In genomic region chr1:159881930-159882839, GRCh38 we compare ENCODE assay signal across 9 cellular contexts. TPM values are rescaled to one million over a fixed set of nuclear protein-coding genes. Genes with fewer than 3 reads are reported as not detected.
DNase-seq lines count a peak whose midpoint lies in the region; ATAC-seq, FAIRE-seq and TF ChIP-seq lines count a peak whose summit lies in the region.
"Had no signal": no experiment of that assay in that cellular context is flagged by ENCODE, and none has a peak within 500 bp of the region (broad histone marks: within the 10 kb centered on the region; RNA-seq: fewer than 3 reads in every experiment).

No MANE protein-coding gene starts in this region.

- POLR2A ChIA-PET in endothelial cell of umbilical vein (lab: Charles Lee) = no interaction called here
- POLR2A ChIA-PET in GM10248 (lab: Yijun Ruan, JAX) = no interaction called here

- H3K9ac ChIP-seq in KMS-11 (no peak overlapping the region), endothelial cell of umbilical vein (replicated peaks; ENCODE audit: extremely low read depth, insufficient read depth, low read length) (no peak overlapping the region)

- dilution Hi-C loops in endothelial cell of umbilical vein (cut with MboI; ENCODE audit: extremely low pct_ligation_motif_present, low sequenced_read_pairs) = no loop called here

- H3K4me3 ChIP-seq in KMS-11 (IDR thresholded peaks at IDR 0.05; ENCODE audit: insufficient read depth, low read depth, low read length) (no peak overlapping the region), Peyer's patch (no peak overlapping the region), endothelial cell of umbilical vein (replicated peaks in 1 of 3; ENCODE audit: insufficient read depth in 1 of 3, low read depth in 1 of 3, low read length in 3 of 3) (no peak overlapping the region), osteoblast (ENCODE audit: insufficient read depth, low read length) (no peak overlapping the region)

- H4K20me1 ChIP-seq in KMS-11 (ENCODE audit: insufficient read depth) = no peaks in the 10 kb centered on the region
- H4K20me1 ChIP-seq in endothelial cell of umbilical vein (replicated peaks; ENCODE audit: control insufficient read depth, extremely low read depth, insufficient read depth, low read length) = no peaks in the 10 kb centered on the region
- no peaks in the 10 kb centered on the region for H4K20me1 ChIP-seq in osteoblast (ENCODE audit: insufficient read depth, low read length)

- no peak overlapping the region for H2AFZ ChIP-seq in KMS-11 (ENCODE audit: low read depth)
- H2AFZ ChIP-seq in endothelial cell of umbilical vein (ENCODE audit: low read depth, low read length) = no peak overlapping the region
- no peak overlapping the region for H2AFZ ChIP-seq in osteoblast (ENCODE audit: low read length)

- TF ChIP-seq CTCF in KMS-11 (conservative IDR thresholded peaks at IDR 0.05; ENCODE audit: low read depth, low read length) = no peak
- no peak for TF ChIP-seq CTCF in Peyer's patch (IDR thresholded peaks at IDR 0.05)
- no peak for TF ChIP-seq CTCF in endothelial cell of umbilical vein (IDR thresholded peaks at IDR 0.05; ENCODE audit: extremely low read depth in 1 of 2, insufficient read depth in 1 of 2, low read depth in 1 of 2, low read length in 2 of 2)
- no peak for TF ChIP-seq CTCF in osteoblast (IDR thresholded peaks at IDR 0.05; ENCODE audit: extremely low read depth, low read depth, low read length)
- TF ChIP-seq CTCF in GM10248 (IDR thresholded peaks at IDR 0.05; ENCODE audit: control extremely low read depth, extremely low read depth, low read depth, missing control alignments) = no peak

- H3K4me1 ChIP-seq in KMS-11 (ENCODE audit: low read depth, poor library complexity, severe bottlenecking) (peaks cover 57% of the 10 kb centered on the region), Peyer's patch (peaks cover 0 to 13% (median 0%) of the 10 kb centered on the region in 4 donors), endothelial cell of umbilical vein (ENCODE audit: control insufficient read depth, extremely low read depth, insufficient read depth, low read length) (peaks cover 16% of the 10 kb centered on the region), osteoblast (ENCODE audit: insufficient read depth, low read length) (peaks cover 31% of the 10 kb centered on the region)

- H3K9me3 ChIP-seq in Peyer's patch (no peaks in the 10 kb centered on the region), endothelial cell of umbilical vein (replicated peaks; ENCODE audit: control insufficient read depth, insufficient read depth, low read length) (no peaks in the 10 kb centered on the region), osteoblast (ENCODE audit: low read depth, low read length) (no peaks in the 10 kb centered on the region)

- H3K4me2 ChIP-seq in KMS-11 = peak overlapping the region; percentile 76; the same call in 1 of the 2 replicates
- peak overlapping the region; percentile 65 for H3K4me2 ChIP-seq in endothelial cell of umbilical vein (ENCODE audit: insufficient read depth, low read length)
- peak overlapping the region; percentile 47 for H3K4me2 ChIP-seq in osteoblast (ENCODE audit: insufficient read depth, low read length)

- H3K27ac ChIP-seq in KMS-11 = no peak overlapping the region
- H3K27ac ChIP-seq in Peyer's patch = peak overlapping the region in 2 of 4 donors; percentile 10 to 18
- H3K27ac ChIP-seq in endothelial cell of umbilical vein (ENCODE audit: insufficient read depth, low read depth, low read length) = peak overlapping the region; percentile 70
- peak overlapping the region; percentile 28 for H3K27ac ChIP-seq in osteoblast (ENCODE audit: low read depth, low read length)

- CTCF ChIA-PET in endothelial cell of umbilical vein (lab: Charles Lee) (interaction anchor here (1.1 to 5.0 kb wide), 4 partner anchors 8 to 101 kb away, joined by 3 to 36 read pairs (median 18); partner anchors contain the start of gene DUSP23), GM10248 (lab: Yijun Ruan, JAX) (interaction anchor here (0.8 to 4.4 kb wide), 3 partner anchors 10 to 83 kb away, joined by 3 to 31 read pairs (median 3); no protein-coding TSS in a partner anchor)

- ATAC-seq in GM18861 (IDR thresholded peaks at IDR 0.05; ENCODE audit: unreplicated experiment) (no peak), GM18517 (IDR thresholded peaks at IDR 0.05; ENCODE audit: unreplicated experiment) (no peak)

- intact Hi-C loops in endothelial cell of umbilical vein (cut with micrococcal nuclease) = loop anchor here (2.0 kb wide), 1 partner anchor 27 kb away; no protein-coding TSS in a partner anchor

- TF ChIP-seq POLR2A in Peyer's patch (IDR thresholded peaks at IDR 0.05) (no peak), endothelial cell of umbilical vein (IDR thresholded peaks at IDR 0.05; ENCODE audit: low read depth, low read length) (peak; percentile 40)

- no peaks in the 10 kb centered on the region for H3K36me3 ChIP-seq in KMS-11 (ENCODE audit: insufficient read depth)
- H3K36me3 ChIP-seq in Peyer's patch = no peaks in the 10 kb centered on the region
- H3K36me3 ChIP-seq in endothelial cell of umbilical vein (ENCODE audit: control insufficient read depth in 2 of 2, extremely low read depth in 1 of 2, insufficient read depth in 2 of 2, low read length in 2 of 2) = no peaks in the 10 kb centered on the region
- H3K36me3 ChIP-seq in osteoblast (ENCODE audit: insufficient read depth, low read length) = no peaks in the 10 kb centered on the region

- peak; percentile 45 for DNase-seq in CMK (ENCODE audit: low read depth)
- peak; percentile 54 to 98 (median 96) for DNase-seq in Peyer's patch
- DNase-seq in endothelial cell of umbilical vein (ENCODE audit: low read depth, low spot score) = peak; percentile 89
- peak; percentile 85 for DNase-seq in osteoblast (ENCODE audit: insufficient read length, low spot score, missing footprints)
- no peak for DNase-seq in GM10248 (ENCODE audit: extremely low spot score)

- FAIRE-seq in endothelial cell of umbilical vein (lab: Jason Lieb, UNC) = peak; percentile 96

- H3K79me2 ChIP-seq in KMS-11 (ENCODE audit: insufficient read depth, low read depth) (no peaks in the 10 kb centered on the region), endothelial cell of umbilical vein (ENCODE audit: control insufficient read depth, insufficient read depth, low read length) (no peaks in the 10 kb centered on the region), osteoblast (ENCODE audit: insufficient read depth, low read length) (no peaks in the 10 kb centered on the region)

- no peaks in the 10 kb centered on the region for H3K27me3 ChIP-seq in KMS-11 (ENCODE audit: insufficient read depth, low read depth)
- H3K27me3 ChIP-seq in Peyer's patch = no peaks in the 10 kb centered on the region
- no peaks in the 10 kb centered on the region for H3K27me3 ChIP-seq in endothelial cell of umbilical vein (ENCODE audit: control insufficient read depth in 2 of 2, insufficient read depth in 2 of 2, low read length in 2 of 2)
- H3K27me3 ChIP-seq in osteoblast (ENCODE audit: insufficient read depth, low read length) = no peaks in the 10 kb centered on the region

- no peaks in the 10 kb centered on the region for H3K9me1 ChIP-seq in endothelial cell of umbilical vein (replicated peaks; ENCODE audit: control insufficient read depth, extremely low read depth, insufficient read depth, low read length)

- BruUV-seq in endothelial cell of umbilical vein (replicated peaks; lab: Mats Ljungman, UMichigan) = TSS peak; percentile 97

RNA-seq across cellular contexts. Expression of gene CFAP45, which starts 17.8 kb away (rescaled TPM):
- 1 to 10 TPM in 1 of 4 donors, not detected in 3; 2.5 TPM for total RNA-seq in Peyer's patch
- 2.1 and 2.5 TPM in 2 replicates for total RNA-seq in endothelial cell of umbilical vein
- 0.13 and 0.25 TPM in 2 replicates for polyA plus RNA-seq in endothelial cell of umbilical vein
- 0.69 and 0.97 TPM in 2 replicates for polyA plus RNA-seq in endothelial cell of umbilical vein (2011; cell fraction: cytosol; rRNA removed)
- 2.2 and 2.7 TPM in 2 replicates for polyA plus RNA-seq in endothelial cell of umbilical vein (2011; cell fraction: nucleus; rRNA removed)
- 0.71 and 1.0 TPM in 2 replicates for polyA plus RNA-seq in endothelial cell of umbilical vein (2012)
- polyA minus RNA-seq in endothelial cell of umbilical vein = 0.79 TPM in 1 of 2 replicates, not detected in the other
- polyA minus RNA-seq in endothelial cell of umbilical vein (2011; cell fraction: cytosol; rRNA and poly(A)+ RNA removed) = not detected
- polyA minus RNA-seq in endothelial cell of umbilical vein (2011; cell fraction: nucleus; rRNA and poly(A)+ RNA removed) = 0.91 and 2.2 TPM in 2 replicates
- total RNA-seq in osteoblast = 0.29 and 0.36 TPM in 2 replicates

RNA-seq across cellular contexts. Expression of gene VSIG8, which starts 19.7 kb away (rescaled TPM):
- total RNA-seq in Peyer's patch (under 1 TPM in 1 of 4 donors, not detected in 3; 0.85 TPM), endothelial cell of umbilical vein (0.18 TPM in 1 of 2 replicates, not detected in the other), osteoblast (not detected in 2 replicates)
- not detected in 2 replicates for polyA plus RNA-seq in endothelial cell of umbilical vein
- 0.09 TPM in 1 of 2 replicates, not detected in the other for polyA plus RNA-seq in endothelial cell of umbilical vein (2011; cell fraction: cytosol; rRNA removed)
- not detected in 2 replicates for polyA plus RNA-seq in endothelial cell of umbilical vein (2011; cell fraction: nucleus; rRNA removed)
- polyA plus RNA-seq in endothelial cell of umbilical vein (2012) = not detected in 2 replicates
- not detected in 2 replicates for polyA minus RNA-seq in endothelial cell of umbilical vein
- not detected for polyA minus RNA-seq in endothelial cell of umbilical vein (2011; cell fraction: cytosol; rRNA and poly(A)+ RNA removed)
- polyA minus RNA-seq in endothelial cell of umbilical vein (2011; cell fraction: nucleus; rRNA and poly(A)+ RNA removed) = not detected in 2 replicates
- total RNA-seq: temporal lobe had no signal

RNA-seq across cellular contexts. Expression of gene TAGLN2, which starts 43.1 kb away (rescaled TPM):
- total RNA-seq in Peyer's patch (100 to 1,000 TPM; 120 to 304 (median 177) TPM), endothelial cell of umbilical vein (646 and 750 TPM in 2 replicates), osteoblast (156 and 159 TPM in 2 replicates)
- polyA plus RNA-seq in endothelial cell of umbilical vein = 1,279 and 1,305 TPM in 2 replicates
- 932 and 979 TPM in 2 replicates for polyA plus RNA-seq in endothelial cell of umbilical vein (2011; cell fraction: cytosol; rRNA removed)
- polyA plus RNA-seq in endothelial cell of umbilical vein (2011; cell fraction: nucleus; rRNA removed) = 499 and 553 TPM in 2 replicates
- 872 and 924 TPM in 2 replicates for polyA plus RNA-seq in endothelial cell of umbilical vein (2012)
- polyA minus RNA-seq in endothelial cell of umbilical vein = 382 and 436 TPM in 2 replicates
- 143 TPM for polyA minus RNA-seq in endothelial cell of umbilical vein (2011; cell fraction: cytosol; rRNA and poly(A)+ RNA removed)
- polyA minus RNA-seq in endothelial cell of umbilical vein (2011; cell fraction: nucleus; rRNA and poly(A)+ RNA removed) = 115 and 117 TPM in 2 replicates

RNA-seq across cellular contexts. Expression of gene SLAMF8, which starts 55.5 kb away (rescaled TPM):
- total RNA-seq in Peyer's patch (10 to 100 TPM in 1 of 4 donors, 1 to 10 TPM in 2, not detected in 1; 1.1 to 18.2 (median 2.7) TPM), endothelial cell of umbilical vein (not detected in 2 replicates), osteoblast (under 0.01 and 0.36 TPM in 2 replicates)
- not detected in 2 replicates for polyA plus RNA-seq in endothelial cell of umbilical vein
- not detected in 2 replicates for polyA plus RNA-seq in endothelial cell of umbilical vein (2011; cell fraction: cytosol; rRNA removed)
- not detected in 2 replicates for polyA plus RNA-seq in endothelial cell of umbilical vein (2011; cell fraction: nucleus; rRNA removed)
- not detected in 2 replicates for polyA plus RNA-seq in endothelial cell of umbilical vein (2012)
- not detected in 2 replicates for polyA minus RNA-seq in endothelial cell of umbilical vein
- polyA minus RNA-seq in endothelial cell of umbilical vein (2011; cell fraction: cytosol; rRNA and poly(A)+ RNA removed) = not detected
- polyA minus RNA-seq in endothelial cell of umbilical vein (2011; cell fraction: nucleus; rRNA and poly(A)+ RNA removed) = not detected in 2 replicates
- total RNA-seq: temporal lobe had no signal
